In genomic region chr10:108147346-108147745, GRCh38 we compare ENCODE assay signal across 26 cellular contexts.
"Had no signal": no experiment of that assay in that cellular context is flagged by ENCODE, and none has a peak within 500 bp of the region (broad histone marks: within the 10 kb centered on the region; RNA-seq: fewer than 3 reads in every experiment).

No MANE protein-coding gene starts in this region.

- H3K9me3 ChIP-seq: gastrocnemius medialis, neutrophil, pancreas, upper lobe of right lung, uterus had no signal

- H3K27me3 ChIP-seq: gastrocnemius medialis, neutrophil, pancreas, suprapubic skin, transverse colon, upper lobe of right lung, uterus had no signal

- H3K4me3 ChIP-seq: gastrocnemius medialis, lower lobe of right lung, mucosa of descending colon, pancreas, smooth muscle cell, suprapubic skin, transverse colon, upper lobe of right lung, uterus had no signal

- H3K36me3 ChIP-seq: gastrocnemius medialis, lower lobe of right lung, neutrophil, pancreas, suprapubic skin, transverse colon, upper lobe of right lung, uterus had no signal

- FAIRE-seq: keratinocyte, pancreas had no signal

- H3K27ac ChIP-seq: gastrocnemius medialis, lower lobe of right lung, neutrophil, pancreas, suprapubic skin, transverse colon, upper lobe of right lung, uterus had no signal

- ATAC-seq: esophagus mucosa; gastrocnemius medialis; left ventricle myocardium superior; lower lobe of right lung; mucosa of descending colon; natural killer cell treated with Interleukin-12 subunit alpha and Interleukin-12 subunit beta and Interleukin-15 and Interleukin-18, amount 100 ng/mL, for 72 hours; pancreas; sciatic nerve; stimulated activated naive CD8-positive, alpha-beta T cell treated with anti-CD3 and anti-CD28 coated beads, Interleukin-15, amount 100 ng/mL, for 72 hours; upper lobe of right lung had no signal

- H3K4me2 ChIP-seq: smooth muscle cell had no signal

- DNase-seq: cortex of kidney; foreskin fibroblast; gastrocnemius medialis; head of caudate nucleus; left ventricle myocardium superior; lower lobe of right lung; mucosa of descending colon; naive B cell; pancreas; retina; stimulated activated CD4-positive, alpha-beta T cell treated with anti-CD3 and anti-CD28 coated beads, Interleukin-12 subunit alpha, Interleukin-12 subunit beta, amount 100 ng/mL, for 4 hours; stimulated activated CD4-positive, alpha-beta T cell treated with anti-CD3 and anti-CD28 coated beads, Interleukin-1b, Interleukin-23, amount 100 ng/mL, for 48 hours; stimulated activated CD4-positive, alpha-beta T cell treated with anti-CD3 and anti-CD28 coated beads, Interleukin-4, amount 100 ng/mL, for 1 hour; stimulated activated CD8-positive, alpha-beta memory T cell treated with anti-CD3 and anti-CD28 coated beads, Interleukin-4, amount 100 ng/mL, for 48 hours; stimulated activated naive CD4-positive, alpha-beta T cell; stimulated activated naive CD8-positive, alpha-beta T cell treated with anti-CD3 and anti-CD28 coated beads, Interleukin-15, amount 100 ng/mL, for 72 hours; transverse colon; upper lobe of right lung; uterus had no signal

- H3K4me1 ChIP-seq: gastrocnemius medialis, lower lobe of right lung, pancreas, suprapubic skin, transverse colon, upper lobe of right lung, uterus had no signal
